Comparison of ENCODE assay signal across 28 cellular contexts in genomic region chr5:172313877-172314276, GRCh38.
"Had no signal": no experiment of that assay in that cellular context is flagged by ENCODE, and none has a peak within 500 bp of the region (broad histone marks: within the 10 kb centered on the region; RNA-seq: fewer than 3 reads in every experiment).

No MANE protein-coding gene starts in this region.

- H3K4me1 ChIP-seq: right lobe of liver, thyroid gland had no signal

- H3K27me3 Mint-ChIP-seq: progenitor cell of endocrine pancreas had no signal

- H3K27ac Mint-ChIP-seq: activated naive CD4-positive, alpha-beta T cell treated with anti-CD3 and anti-CD28 coated beads for 36 hours; activated naive CD8-positive, alpha-beta T cell treated with anti-CD3 and anti-CD28 coated beads, Interleukin-2, amount 10 ng/mL, durations not matched to agents 7 days and 5 days; memory B cell; naive thymus-derived CD4-positive, alpha-beta T cell; stimulated activated effector memory CD8-positive, alpha-beta T cell treated with anti-CD3 and anti-CD28 coated beads, Interleukin-12 subunit alpha, Interleukin-12 subunit beta, amount 100 ng/mL, for 72 hours; stimulated activated naive CD8-positive, alpha-beta T cell treated with anti-CD3 and anti-CD28 coated beads, Interleukin-15, Interleukin-2, amounts not matched to agents 100 ng/mL and 50 ng/mL, for 24 hours; T-helper 1 cell treated with Interleukin-12 subunit alpha and Interleukin-12 subunit beta and Interleukin-4 antibody, amounts not matched to agents 30 μg/mL and 1 μg/mL, for 36 hours had no signal

- H3K4me1 Mint-ChIP-seq: activated naive CD8-positive, alpha-beta T cell treated with anti-CD3 and anti-CD28 coated beads, Interleukin-2, amount 10 ng/mL, durations not matched to agents 7 days and 5 days; naive thymus-derived CD4-positive, alpha-beta T cell; stimulated activated effector memory CD8-positive, alpha-beta T cell treated with anti-CD3 and anti-CD28 coated beads, Interleukin-12 subunit alpha, Interleukin-12 subunit beta, amount 100 ng/mL, for 72 hours had no signal

- H3K36me3 Mint-ChIP-seq: memory B cell; stimulated activated effector memory CD8-positive, alpha-beta T cell treated with anti-CD3 and anti-CD28 coated beads, Interleukin-12 subunit alpha, Interleukin-12 subunit beta, amount 100 ng/mL, for 72 hours had no signal

- H3K27me3 ChIP-seq: esophagus squamous epithelium, ovary, right lobe of liver, thyroid gland had no signal

- H3K4me3 ChIP-seq: esophagus squamous epithelium, ovary, right lobe of liver, thyroid gland had no signal

- H3K4me3 Mint-ChIP-seq: activated naive CD4-positive, alpha-beta T cell treated with anti-CD3 and anti-CD28 coated beads for 36 hours; activated naive CD8-positive, alpha-beta T cell treated with anti-CD3 and anti-CD28 coated beads, Interleukin-2, amount 10 ng/mL, durations not matched to agents 7 days and 5 days; memory B cell; naive thymus-derived CD4-positive, alpha-beta T cell; stimulated activated effector memory CD8-positive, alpha-beta T cell treated with anti-CD3 and anti-CD28 coated beads, Interleukin-12 subunit alpha, Interleukin-12 subunit beta, amount 100 ng/mL, for 72 hours; stimulated activated naive CD8-positive, alpha-beta T cell treated with anti-CD3 and anti-CD28 coated beads, Interleukin-15, Interleukin-2, amounts not matched to agents 100 ng/mL and 50 ng/mL, for 24 hours; T-helper 1 cell treated with Interleukin-12 subunit alpha and Interleukin-12 subunit beta and Interleukin-4 antibody, amounts not matched to agents 30 μg/mL and 1 μg/mL, for 36 hours had no signal

- DNase-seq: activated CD4-positive, alpha-beta T cell treated with anti-CD3 and anti-CD28 coated beads for 48 hours; activated CD4-positive, alpha-beta T cell treated with anti-CD3 and anti-CD28 coated beads, Interleukin-2, amount 50 U/mL, for 48 hours; activated CD8-positive, alpha-beta memory T cell treated with anti-CD3 and anti-CD28 coated beads for 24 hours; activated effector memory CD4-positive, alpha-beta T cell treated with Interleukin-2 at 50 U/mL for 16 hours; activated naive CD4-positive, alpha-beta T cell treated with anti-CD3 and anti-CD28 coated beads for 36 hours; activated naive CD8-positive, alpha-beta T cell treated with anti-CD3 and anti-CD28 coated beads, Interleukin-2, amount 10 ng/mL, durations not matched to agents 7 days and 5 days; central memory CD4-positive, alpha-beta T cell; esophagus squamous epithelium; glutamatergic neuron; islet precursor cell; left colon; midbrain; naive thymus-derived CD4-positive, alpha-beta T cell; ovary; stimulated activated CD4-positive, alpha-beta T cell treated with anti-CD3 and anti-CD28 coated beads, Interleukin-12 subunit alpha, Interleukin-12 subunit beta, amount 100 ng/mL, for 4 hours; stimulated activated CD4-positive, alpha-beta T cell treated with anti-CD3 and anti-CD28 coated beads, Interleukin-4, amount 100 ng/mL, for 24 hours; substantia nigra; SW 1271; T-helper 9 cell; thyroid gland; WERI-Rb-1 had no signal

- H3K9me3 Mint-ChIP-seq: activated naive CD4-positive, alpha-beta T cell treated with anti-CD3 and anti-CD28 coated beads for 36 hours; activated naive CD8-positive, alpha-beta T cell treated with anti-CD3 and anti-CD28 coated beads, Interleukin-2, amount 10 ng/mL, durations not matched to agents 7 days and 5 days; memory B cell; naive thymus-derived CD4-positive, alpha-beta T cell; stimulated activated effector memory CD8-positive, alpha-beta T cell treated with anti-CD3 and anti-CD28 coated beads, Interleukin-12 subunit alpha, Interleukin-12 subunit beta, amount 100 ng/mL, for 72 hours; stimulated activated naive CD8-positive, alpha-beta T cell treated with anti-CD3 and anti-CD28 coated beads, Interleukin-15, Interleukin-2, amounts not matched to agents 100 ng/mL and 50 ng/mL, for 24 hours; T-helper 1 cell treated with Interleukin-12 subunit alpha and Interleukin-12 subunit beta and Interleukin-4 antibody, amounts not matched to agents 30 μg/mL and 1 μg/mL, for 36 hours had no signal

- ATAC-seq: activated CD4-positive, CD25-positive, alpha-beta regulatory T cell treated with anti-CD3 and anti-CD28 coated beads, Interleukin-2, amount 50 U/mL, for 24 hours; naive thymus-derived CD4-positive, alpha-beta T cell; right lobe of liver; stimulated activated effector memory CD8-positive, alpha-beta T cell treated with anti-CD3 and anti-CD28 coated beads, Interleukin-12 subunit alpha, Interleukin-12 subunit beta, amount 100 ng/mL, for 72 hours had no signal

- H3K36me3 ChIP-seq: esophagus squamous epithelium, ovary, right lobe of liver, thyroid gland, WERI-Rb-1 had no signal

- H3K9me3 ChIP-seq: esophagus squamous epithelium, ovary, right lobe of liver, thyroid gland had no signal

- H3K27ac ChIP-seq: ovary, right lobe of liver, thyroid gland, WERI-Rb-1 had no signal
